27 cellular contexts compared by ENCODE assay signal in the genomic region with DNA sequence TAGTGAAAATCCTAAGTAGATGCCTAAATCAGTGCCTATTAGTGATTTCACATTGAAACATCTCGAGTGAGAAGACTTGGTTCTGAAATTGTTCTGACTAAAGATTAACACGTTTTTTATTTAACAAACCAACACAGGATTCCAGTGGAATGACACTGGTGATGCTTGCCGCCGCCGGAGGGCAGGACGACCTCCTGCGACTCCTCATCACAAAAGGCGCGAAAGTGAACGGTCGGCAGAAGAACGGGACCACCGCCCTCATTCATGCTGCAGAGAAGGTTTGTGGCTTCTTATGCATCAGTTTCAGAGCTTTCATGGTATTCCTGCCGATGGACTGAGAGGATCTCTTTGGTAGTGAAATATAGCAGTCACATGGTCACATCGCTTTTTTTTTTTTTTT.
"Had no signal": no experiment of that assay in that cellular context is flagged by ENCODE, and none has a peak within 500 bp of the region (broad histone marks: within the 10 kb centered on the region; RNA-seq: fewer than 3 reads in every experiment).

No MANE protein-coding gene starts in this region.

- H3K27ac ChIP-seq: colonic mucosa, epithelial cell of prostate, esophagus squamous epithelium, gastrocnemius medialis, heart right ventricle, left lung, lower lobe of right lung had no signal

- H3K4me3 ChIP-seq: colonic mucosa, esophagus squamous epithelium, gastrocnemius medialis, heart right ventricle, left lung, lower lobe of right lung had no signal

- H3K4me1 Mint-ChIP-seq: endodermal cell had no signal

- H3K9me3 ChIP-seq: colonic mucosa, esophagus squamous epithelium, gastrocnemius medialis, heart right ventricle, left lung, lower lobe of right lung had no signal

- ATAC-seq: effector memory CD8-positive, alpha-beta T cell; esophagus mucosa; gastrocnemius medialis; heart right ventricle; left cardiac atrium; left lung; left ventricle myocardium superior; lower lobe of right lung; naive thymus-derived CD4-positive, alpha-beta T cell had no signal

- H3K4me1 ChIP-seq: colonic mucosa, esophagus squamous epithelium, gastrocnemius medialis, left lung, lower lobe of right lung had no signal

- H3K9me3 Mint-ChIP-seq: dendritic cell treated with granulocyte-macrophage colony-stimulating factor and Interleukin-4, amounts not matched to agents 40 ng/mL and 50 ng/mL, for 4 days; effector memory CD8-positive, alpha-beta T cell; endodermal cell; memory B cell; naive thymus-derived CD4-positive, alpha-beta T cell had no signal

- H3K4me3 Mint-ChIP-seq: dendritic cell treated with granulocyte-macrophage colony-stimulating factor and Interleukin-4, amounts not matched to agents 40 ng/mL and 50 ng/mL, for 4 days; effector memory CD8-positive, alpha-beta T cell; endodermal cell; memory B cell; naive thymus-derived CD4-positive, alpha-beta T cell had no signal

- H3K27me3 ChIP-seq: colonic mucosa, esophagus squamous epithelium, gastrocnemius medialis, heart right ventricle, left lung had no signal

- H3K27me3 Mint-ChIP-seq: dendritic cell treated with granulocyte-macrophage colony-stimulating factor and Interleukin-4, amounts not matched to agents 40 ng/mL and 50 ng/mL, for 4 days; effector memory CD8-positive, alpha-beta T cell; memory B cell; naive thymus-derived CD4-positive, alpha-beta T cell had no signal

- DNase-seq: colonic mucosa; cortex of kidney; effector CD8-positive, alpha-beta T cell; effector memory CD8-positive, alpha-beta T cell; endodermal cell; erythroblast; esophagus squamous epithelium; foreskin fibroblast; foreskin melanocyte; gastrocnemius medialis; glutamatergic neuron; head of caudate nucleus; heart right ventricle; hippocampal formation; left cardiac atrium; left lung; left ventricle myocardium superior; lower lobe of right lung; mesendoderm; midbrain; naive thymus-derived CD4-positive, alpha-beta T cell had no signal

- H3K27ac Mint-ChIP-seq: dendritic cell treated with granulocyte-macrophage colony-stimulating factor and Interleukin-4, amounts not matched to agents 40 ng/mL and 50 ng/mL, for 4 days; endodermal cell had no signal

- H3K36me3 ChIP-seq: colonic mucosa had no signal

- FAIRE-seq: endometrium, keratinocyte had no signal
